In genomic region chr1:55140546-55140983, GRCh38 we compare ENCODE assay signal across 8 cellular contexts.
A peak's percentile ranks its signal among the peaks of the same experiment; 100 is the strongest.
DNase-seq lines count a peak whose midpoint lies in the region; ATAC-seq and TF ChIP-seq lines count a peak whose summit lies in the region.

No MANE protein-coding gene starts in this region.

- no peaks in the 10 kb centered on the region for H3K27me3 ChIP-seq in left lung

- ATAC-seq in GM18858 (IDR thresholded peaks at IDR 0.05; ENCODE audit: unreplicated experiment) (peak; percentile 75), HG03196 (IDR thresholded peaks at IDR 0.05; ENCODE audit: unreplicated experiment) (peak; percentile 85), left lung (peak; percentile 99)

- H3K27ac Mint-ChIP-seq in chondrocyte (ENCODE audit: unreplicated experiment): peak overlapping the region; percentile 20

- peaks cover 20% of the 10 kb centered on the region for H3K36me3 Mint-ChIP-seq in chondrocyte (ENCODE audit: low read depth)

- no peaks in the 10 kb centered on the region for H3K9me3 ChIP-seq in left lung

- peaks cover 4% of the 10 kb centered on the region for H3K4me1 Mint-ChIP-seq in chondrocyte (ENCODE audit: low read depth)

- H3K27me3 Mint-ChIP-seq in chondrocyte (ENCODE audit: low read depth): no peaks in the 10 kb centered on the region

- H3K27ac ChIP-seq in left lung: peak overlapping the region; percentile 29 to 33

- no peaks in the 10 kb centered on the region for H3K9me3 Mint-ChIP-seq in chondrocyte (ENCODE audit: low read depth)

- no peak overlapping the region for H3K4me3 ChIP-seq in left lung

- TF ChIP-seq CTCF in chondrocyte (IDR thresholded peaks at IDR 0.05) (peak; percentile 95), left lung (IDR thresholded peaks at IDR 0.05) (peak; percentile 68)

- intact Hi-C loops in left lung (cut with DNase I): loop anchor here in 1 of 2 donors (5.0 kb wide), 1 partner anchor 137 kb away; no protein-coding TSS in a partner anchor

- H3K36me3 ChIP-seq in left lung: peaks cover 0 to 87% of the 10 kb centered on the region in 2 donors

- no peak overlapping the region for H3K4me3 Mint-ChIP-seq in chondrocyte (ENCODE audit: unreplicated experiment)

- peak; percentile 92 for DNase-seq in AG08395 (ENCODE audit: low spot score)
- DNase-seq in NCI-H345 treated with DMSO at 0.1 percent for 48 hours (lab: John Stamatoyannopoulos, UW; ENCODE audit: unreplicated experiment): peak; percentile 31
- DNase-seq in activated CD4-positive, CD25-positive, alpha-beta regulatory T cell (lab: John Stamatoyannopoulos, UW): peak; percentile 30 to 61 (median 51)
- no peak for DNase-seq in chondrocyte (ENCODE audit: low spot score)
- peak in 1 of 2 donors; percentile 71 for DNase-seq in left lung
- DNase-seq in stimulated activated CD4-positive, alpha-beta T cell treated with anti-CD3 and anti-CD28 coated beads, TNF-alpha, amount 100 ng/mL, for 1 hour (ENCODE audit: low read depth in 3 of 3, low spot score in 1 of 3): peak in 2 of 3 donors; percentile 21 to 39

- H3K4me1 ChIP-seq in left lung: peaks cover 0 to 10% of the 10 kb centered on the region in 2 donors
